Comparison of ENCODE assay signal across 1 cellular context in genomic region chr6:143677891-143678737, GRCh38.
TF ChIP-seq lines count a peak whose summit lies in the region.

Gene PHACTR2, plus strand, starts transcription at chr6:143677965. Its CDS starts 199 bp downstream, at chr6:143678164.

TF ChIP-seq in HepG2, 621 proteins besides CTCF, POLR2A, EP300 and RAD21 (continued from another document and continues in another):
- TF ChIP-seq NR0B2 (CRISPR knock-in tag; IDR thresholded peaks at IDR 0.05) (peak; percentile 86), ZNF652 (CRISPR knock-in tag; IDR thresholded peaks at IDR 0.05; ENCODE audit: borderline replicate concordance, low read depth) (no peak), ZNF136 (CRISPR knock-in tag; IDR thresholded peaks at IDR 0.05; ENCODE audit: low read depth) (no peak), ZNF274 (CRISPR knock-in tag; IDR thresholded peaks at IDR 0.05) (0 out of 2 replicates have a peak, but pooled peaks have one; percentile 33), UBTF (CRISPR knock-in tag; IDR thresholded peaks at IDR 0.05) (peak; percentile 99), AGO1 (IDR thresholded peaks at IDR 0.05; ENCODE audit: low read depth, low read length, poor library complexity, severe bottlenecking) (peak; percentile 70), NFYC (CRISPR knock-in tag; IDR thresholded peaks at IDR 0.05) (no peak; the same call in 1 of the 2 replicates), HOXA7 (CRISPR knock-in tag; IDR thresholded peaks at IDR 0.05) (no peak), ZBTB26 (CRISPR knock-in tag; IDR thresholded peaks at IDR 0.05; ENCODE audit: borderline replicate concordance) (no peak; the same call in 1 of the 2 replicates), HNRNPLL (IDR thresholded peaks at IDR 0.05; ENCODE audit: low read depth, low read length, poor library complexity, severe bottlenecking) (peak; percentile 99), SNAPC5 (CRISPR knock-in tag; IDR thresholded peaks at IDR 0.05; ENCODE audit: borderline replicate concordance) (peak; percentile 58; the same call in 1 of the 2 replicates), ZNF33A (CRISPR knock-in tag; IDR thresholded peaks at IDR 0.05; ENCODE audit: borderline replicate concordance) (no peak), CEBPG (CRISPR knock-in tag; IDR thresholded peaks at IDR 0.05) (no peak), MLXIP (CRISPR knock-in tag; IDR thresholded peaks at IDR 0.05; ENCODE audit: borderline replicate concordance) (no peak), HNF1B (CRISPR knock-in tag; IDR thresholded peaks at IDR 0.05) (no peak), ZSCAN12 (CRISPR knock-in tag; IDR thresholded peaks at IDR 0.05) (peak; percentile 87; the same call in 1 of the 2 replicates), TOPORS (CRISPR knock-in tag; IDR thresholded peaks at IDR 0.05) (peak; percentile 94; the same call in 1 of the 2 replicates), ARID4A (CRISPR knock-in tag; IDR thresholded peaks at IDR 0.05; ENCODE audit: borderline replicate concordance) (peak; percentile 87), POGK (CRISPR knock-in tag; conservative IDR thresholded peaks at IDR 0.05) (peak; percentile 68; the same call in 1 of the 2 replicates), GABPB1 (CRISPR knock-in tag; IDR thresholded peaks at IDR 0.05) (peak; percentile 76), ZNF225 (CRISPR knock-in tag; IDR thresholded peaks at IDR 0.05) (peak; percentile 92), MXI1 (IDR thresholded peaks at IDR 0.05; ENCODE audit: borderline replicate concordance, low read depth, low read length) (peak; percentile 69; the same call in 2 of the 3 replicates), REST (IDR thresholded peaks at IDR 0.05; ENCODE audit: borderline replicate concordance in 1 of 2, low read depth in 1 of 2, low read length in 2 of 2) (peak in 1 of 2 experiments; percentile 27; a peak in 1 of 4 replicates), TERF1 (CRISPR knock-in tag; IDR thresholded peaks at IDR 0.05) (no peak), ZNF501 (CRISPR knock-in tag; IDR thresholded peaks at IDR 0.05) (peak; percentile 58), ZNF546 (CRISPR knock-in tag; conservative IDR thresholded peaks at IDR 0.05) (no peak), ZFP91 (CRISPR knock-in tag; IDR thresholded peaks at IDR 0.05; ENCODE audit: borderline replicate concordance) (peak; percentile 99), PLRG1 (conservative IDR thresholded peaks at IDR 0.05) (no peak), ZNF839 (CRISPR knock-in tag; IDR thresholded peaks at IDR 0.05; ENCODE audit: borderline replicate concordance) (0 out of 2 replicates have a peak, but pooled peaks have one; percentile 76), ZNF883 (CRISPR knock-in tag; IDR thresholded peaks at IDR 0.05; ENCODE audit: not compliant biosample characterization) (peak; percentile 83), ZSCAN21 (CRISPR knock-in tag; IDR thresholded peaks at IDR 0.05; ENCODE audit: borderline replicate concordance) (peak; percentile 92)
